15 cellular contexts compared by ENCODE assay signal in genomic region chr15:71688509-71689094, GRCh38.
DNase-seq lines count a peak whose midpoint lies in the region; FAIRE-seq and TF ChIP-seq lines count a peak whose summit lies in the region.
"Had no signal": no experiment of that assay in that cellular context is flagged by ENCODE, and none has a peak within 500 bp of the region (broad histone marks: within the 10 kb centered on the region; RNA-seq: fewer than 3 reads in every experiment).

No MANE protein-coding gene starts in this region.

- peaks cover 21% of the 10 kb centered on the region for H3K27me3 Mint-ChIP-seq in activated CD4-positive, alpha-beta T cell treated with anti-CD3 and anti-CD28 coated beads, Interleukin-2, amount 10 ng/mL, durations not matched to agents 24 days and 14 days
- no peaks in the 10 kb centered on the region; the same call in 1 of the 2 replicates for H3K27me3 Mint-ChIP-seq in HFFc6 (ENCODE audit: insufficient read depth)
- no peaks in the 10 kb centered on the region for H3K27me3 Mint-ChIP-seq in astrocyte (ENCODE audit: low read depth, unreplicated experiment)

- in situ Hi-C loops in GM13977 (cut with MboI; ENCODE audit: low pct_unique_long_range_greater_than_20kb, low sequenced_read_pairs, unreplicated experiment): no loop called here

- no peaks in the 10 kb centered on the region for H3K36me3 ChIP-seq in astrocyte (ENCODE audit: insufficient read depth, low read length)
- H3K36me3 ChIP-seq in stomach: no peaks in the 10 kb centered on the region
- H3K36me3 ChIP-seq: BE2C had no signal

- H4K20me1 ChIP-seq in astrocyte (ENCODE audit: insufficient read depth, low read length): no peaks in the 10 kb centered on the region

- H3K4me1 Mint-ChIP-seq in activated CD4-positive, alpha-beta T cell treated with anti-CD3 and anti-CD28 coated beads, Interleukin-2, amount 10 ng/mL, durations not matched to agents 24 days and 14 days: peaks cover 2% of the 10 kb centered on the region
- H3K4me1 Mint-ChIP-seq in HFFc6 (ENCODE audit: low read depth): peaks cover 89% of the 10 kb centered on the region
- peaks cover 22% of the 10 kb centered on the region for H3K4me1 Mint-ChIP-seq in astrocyte (ENCODE audit: low read depth, unreplicated experiment)
- H3K4me1 Mint-ChIP-seq: CD4-positive, alpha-beta memory T cell had no signal

- H3K27ac ChIP-seq in astrocyte (ENCODE audit: low read depth, low read length) (no peak overlapping the region), stomach (peak overlapping the region in 3 of 5 donors; percentile 20 to 46 (median 31))
- H3K27ac ChIP-seq: C4-2B, GM23248 had no signal

- H3K4me3 ChIP-seq in astrocyte (ENCODE audit: insufficient read depth, low read depth, low read length) (no peak overlapping the region), stomach (no peak overlapping the region)
- H3K4me3 ChIP-seq: GM23248 had no signal

- TF ChIP-seq CTCF in HFFc6 (IDR thresholded peaks at IDR 0.05) (no peak), astrocyte (IDR thresholded peaks at IDR 0.05; ENCODE audit: insufficient read depth, low read depth, low read length) (no peak), stomach (IDR thresholded peaks at IDR 0.05) (no peak), GM13977 (IDR thresholded peaks at IDR 0.05; ENCODE audit: extremely low read depth, insufficient read depth, missing control alignments) (no peak)

- no peak for FAIRE-seq in astrocyte (lab: Jason Lieb, UNC)
- FAIRE-seq: A204.1, D721Med, GM18507, H54 had no signal

- no peak overlapping the region for H3K4me3 Mint-ChIP-seq in activated CD4-positive, alpha-beta T cell treated with anti-CD3 and anti-CD28 coated beads, Interleukin-2, amount 10 ng/mL, durations not matched to agents 24 days and 14 days
- H3K4me3 Mint-ChIP-seq in HFFc6 (peak overlapping the region; percentile 29; the same call in 1 of the 2 replicates), astrocyte (ENCODE audit: unreplicated experiment) (no peak overlapping the region)
- H3K4me3 Mint-ChIP-seq: CD4-positive, alpha-beta memory T cell had no signal

- no peak for TF ChIP-seq EP300 in stomach (IDR thresholded peaks at IDR 0.05)

- H3K9me3 Mint-ChIP-seq in activated CD4-positive, alpha-beta T cell treated with anti-CD3 and anti-CD28 coated beads, Interleukin-2, amount 10 ng/mL, durations not matched to agents 24 days and 14 days: no peaks in the 10 kb centered on the region
- H3K9me3 Mint-ChIP-seq in HFFc6 (peaks cover 6% of the 10 kb centered on the region; the same call in 1 of the 2 replicates), astrocyte (ENCODE audit: unreplicated experiment) (peaks cover 3% of the 10 kb centered on the region)

- intact Hi-C loops in activated CD4-positive, alpha-beta T cell treated with anti-CD3 and anti-CD28 coated beads, Interleukin-2, amount 10 ng/mL, durations not matched to agents 24 days and 14 days (cut with micrococcal nuclease): no loop called here
- intact Hi-C loops in stomach (cut with DNase I; ENCODE audit: low total_unique reads): no loop called here

- H2AFZ ChIP-seq in astrocyte (ENCODE audit: low read depth, low read length): no peak overlapping the region
- H2AFZ ChIP-seq: GM23248 had no signal

- no peaks in the 10 kb centered on the region for H3K79me2 ChIP-seq in astrocyte (ENCODE audit: insufficient read depth, low read length)

- no peak overlapping the region for H3K27ac Mint-ChIP-seq in activated CD4-positive, alpha-beta T cell treated with anti-CD3 and anti-CD28 coated beads, Interleukin-2, amount 10 ng/mL, durations not matched to agents 24 days and 14 days
- H3K27ac Mint-ChIP-seq in HFFc6: peak overlapping the region; percentile 42
- no peak overlapping the region for H3K27ac Mint-ChIP-seq in astrocyte (ENCODE audit: unreplicated experiment)
- H3K27ac Mint-ChIP-seq: CD4-positive, alpha-beta memory T cell had no signal

- H3K36me3 Mint-ChIP-seq in activated CD4-positive, alpha-beta T cell treated with anti-CD3 and anti-CD28 coated beads, Interleukin-2, amount 10 ng/mL, durations not matched to agents 24 days and 14 days (ENCODE audit: low read depth): no peaks in the 10 kb centered on the region
- H3K36me3 Mint-ChIP-seq in HFFc6 (ENCODE audit: low read depth): peaks cover 17% of the 10 kb centered on the region
- peaks cover 1% of the 10 kb centered on the region for H3K36me3 Mint-ChIP-seq in astrocyte (ENCODE audit: low read depth, unreplicated experiment)
- H3K36me3 Mint-ChIP-seq: CD4-positive, alpha-beta memory T cell had no signal

- no peak for TF ChIP-seq POLR2A in stomach (IDR thresholded peaks at IDR 0.05)

- peak; percentile 39 for DNase-seq in activated CD4-positive, alpha-beta T cell treated with anti-CD3 and anti-CD28 coated beads, Interleukin-2, amount 10 ng/mL, durations not matched to agents 24 days and 14 days
- DNase-seq in activated CD4-positive, alpha-beta T cell treated with anti-CD3 and anti-CD28 coated beads for 4 hours: no peak
- DNase-seq in HFFc6: no peak
- no peak for DNase-seq in astrocyte (ENCODE audit: low read depth)
- DNase-seq in stomach: no peak
- no peak for DNase-seq in LoVo (ENCODE audit: low spot score)
- no peak for DNase-seq in GM13977 (ENCODE audit: low spot score)
- DNase-seq: BE2C; CD4-positive, alpha-beta memory T cell had no signal

- H3K27me3 ChIP-seq in astrocyte (ENCODE audit: insufficient read depth, low read length) (no peaks in the 10 kb centered on the region), stomach (no peaks in the 10 kb centered on the region)

- 33 to 60% (median 42%) methylated on average over 3 of the region's 3 CpGs for WGBS in stomach, 5 donors

- H3K4me1 ChIP-seq in astrocyte (ENCODE audit: insufficient read depth, low read length) (peaks cover 22% of the 10 kb centered on the region), stomach (peaks cover 16 to 38% (median 28%) of the 10 kb centered on the region in 4 donors)
- H3K4me1 ChIP-seq: BE2C had no signal

- H3K9ac ChIP-seq in astrocyte (ENCODE audit: low read length): no peak overlapping the region
- H3K9ac ChIP-seq: GM23248 had no signal

- peak overlapping the region; percentile 0 for H3K4me2 ChIP-seq in astrocyte (ENCODE audit: low read length)

- H3K9me3 ChIP-seq in astrocyte (ENCODE audit: insufficient read depth, low read depth, low read length): no peaks in the 10 kb centered on the region
- no peaks in the 10 kb centered on the region for H3K9me3 ChIP-seq in stomach
- H3K9me3 ChIP-seq: BE2C had no signal
